17 cellular contexts compared by ENCODE assay signal in the genomic region with DNA sequence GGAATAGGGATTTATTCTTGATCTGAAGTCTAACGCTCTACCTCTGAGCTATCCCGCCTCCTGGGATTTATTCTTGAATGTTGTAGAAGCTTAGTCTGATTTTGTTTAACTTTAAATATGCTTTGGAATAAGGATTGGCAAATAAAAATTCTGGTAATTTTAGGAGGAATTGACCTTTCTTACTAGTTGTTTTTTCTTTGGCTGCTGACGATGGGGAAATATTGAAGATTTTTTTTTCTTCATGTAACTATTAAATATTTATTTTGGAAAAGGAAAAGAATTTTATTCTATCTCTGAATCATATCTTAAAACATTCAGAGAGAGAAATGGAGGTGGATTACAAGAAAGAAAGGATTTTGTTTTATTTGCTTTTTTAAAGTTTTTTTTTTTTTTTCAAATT.
"Had no signal": no experiment of that assay in that cellular context is flagged by ENCODE, and none has a peak within 500 bp of the region (broad histone marks: within the 10 kb centered on the region; RNA-seq: fewer than 3 reads in every experiment).

No MANE protein-coding gene starts in this region.

- H3K4me3 ChIP-seq: tibial nerve had no signal

- ATAC-seq: activated T-cell treated with anti-CD3 and anti-CD28 coated beads, Interleukin-2, amount 50 U/mL, for 72 hours; naive thymus-derived CD8-positive, alpha-beta T cell had no signal

- FAIRE-seq: TTC549, urothelium cell line had no signal

- DNase-seq: activated CD4-positive, alpha-beta T cell treated with anti-CD3 and anti-CD28 coated beads, Interleukin-2, amount 50 U/mL, for 4 hours; activated effector memory CD4-positive, alpha-beta T cell treated with anti-CD3 and anti-CD28 coated beads, Interleukin-2, amount 50 U/mL, for 16 hours; activated naive CD4-positive, alpha-beta T cell treated with anti-CD3 and anti-CD28 coated beads, Interleukin-2, amount 50 U/mL, for 16 hours; activated T-cell treated with anti-CD3 and anti-CD28 coated beads, Interleukin-2, amount 50 U/mL, for 72 hours; aorta; endodermal cell; naive thymus-derived CD8-positive, alpha-beta T cell; stimulated activated CD4-positive, alpha-beta T cell treated with anti-CD3 and anti-CD28 coated beads, Interleukin-12 subunit alpha, Interleukin-12 subunit beta, amount 100 ng/mL, for 4 hours; stimulated activated CD4-positive, alpha-beta T cell treated with anti-CD3 and anti-CD28 coated beads, Interleukin-1b, Interleukin-23, amount 100 ng/mL, for 48 hours; stimulated activated CD8-positive, alpha-beta memory T cell treated with anti-CD3 and anti-CD28 coated beads, Interleukin-4, amount 100 ng/mL, for 48 hours; stimulated activated naive CD4-positive, alpha-beta T cell had no signal

- H3K27ac Mint-ChIP-seq: activated T-cell treated with anti-CD3 and anti-CD28 coated beads, Interleukin-2, amount 50 U/mL, for 72 hours; endodermal cell; memory B cell; T-helper 2 cell treated with Interferon-gamma antibody and Interleukin-4, amounts not matched to agents 5 μg/mL and 100 μg/mL, for 36 hours had no signal

- H3K27ac ChIP-seq: neutrophil, tibial nerve had no signal

- H3K9me3 Mint-ChIP-seq: activated T-cell treated with anti-CD3 and anti-CD28 coated beads, Interleukin-2, amount 50 U/mL, for 72 hours; endodermal cell; memory B cell; naive thymus-derived CD8-positive, alpha-beta T cell; T-helper 2 cell treated with Interferon-gamma antibody and Interleukin-4, amounts not matched to agents 5 μg/mL and 100 μg/mL, for 36 hours had no signal

- H3K27me3 Mint-ChIP-seq: memory B cell; naive thymus-derived CD8-positive, alpha-beta T cell had no signal

- H3K4me1 Mint-ChIP-seq: naive thymus-derived CD8-positive, alpha-beta T cell had no signal

- H3K4me3 Mint-ChIP-seq: activated T-cell treated with anti-CD3 and anti-CD28 coated beads, Interleukin-2, amount 50 U/mL, for 72 hours; endodermal cell; memory B cell; naive thymus-derived CD8-positive, alpha-beta T cell; T-helper 2 cell treated with Interferon-gamma antibody and Interleukin-4, amounts not matched to agents 5 μg/mL and 100 μg/mL, for 36 hours had no signal

- H3K9me3 ChIP-seq: neutrophil, tibial nerve had no signal

- H3K27me3 ChIP-seq: neutrophil, tibial nerve had no signal
